18 cellular contexts compared by ENCODE assay signal in genomic region chr21:46081862-46082637, GRCh38. TPM values are rescaled to one million over a fixed set of nuclear protein-coding genes. Genes with fewer than 3 reads are reported as not detected.
DNase-seq lines count a peak whose midpoint lies in the region; ATAC-seq and TF ChIP-seq lines count a peak whose summit lies in the region.
"Had no signal": no experiment of that assay in that cellular context is flagged by ENCODE, and none has a peak within 500 bp of the region (broad histone marks: within the 10 kb centered on the region; RNA-seq: fewer than 3 reads in every experiment).

No MANE protein-coding gene starts in this region.

- H3K27ac ChIP-seq in suprapubic skin (peak overlapping the region; percentile 15), A673 (ENCODE audit: low read depth, low read length, poor library complexity, severe bottlenecking) (no peak overlapping the region)
- H3K27ac ChIP-seq: adrenal gland, psoas muscle had no signal

- H3K9me3 Mint-ChIP-seq in activated naive CD4-positive, alpha-beta T cell treated with anti-CD3 and anti-CD28 coated beads, Interleukin-2, amount 10 ng/mL, durations not matched to agents 7 days and 5 days: peaks cover 4% of the 10 kb centered on the region
- H3K9me3 Mint-ChIP-seq in nephron: peaks cover 7% of the 10 kb centered on the region

- H3K27me3 Mint-ChIP-seq in activated naive CD4-positive, alpha-beta T cell treated with anti-CD3 and anti-CD28 coated beads, Interleukin-2, amount 10 ng/mL, durations not matched to agents 7 days and 5 days: no peaks in the 10 kb centered on the region
- peaks cover 6% of the 10 kb centered on the region for H3K27me3 Mint-ChIP-seq in nephron (ENCODE audit: low read depth)
- H3K27me3 Mint-ChIP-seq: B cell had no signal

- peaks cover 3% of the 10 kb centered on the region for H3K36me3 Mint-ChIP-seq in activated naive CD4-positive, alpha-beta T cell treated with anti-CD3 and anti-CD28 coated beads, Interleukin-2, amount 10 ng/mL, durations not matched to agents 7 days and 5 days
- H3K36me3 Mint-ChIP-seq in nephron (ENCODE audit: low read depth): peaks cover 4% of the 10 kb centered on the region
- H3K36me3 Mint-ChIP-seq: naive thymus-derived CD4-positive, alpha-beta T cell had no signal

- TF ChIP-seq CTCF in nephron (IDR thresholded peaks at IDR 0.05; ENCODE audit: unreplicated experiment in 3 of 3) (no peak), suprapubic skin (IDR thresholded peaks at IDR 0.05) (no peak), A673 (conservative IDR thresholded peaks at IDR 0.05; ENCODE audit: low read depth, low read length) (no peak)

- H3K4me3 ChIP-seq in suprapubic skin: no peak overlapping the region
- H3K4me3 ChIP-seq in A673 (ENCODE audit: low read depth, low read length, poor library complexity, severe bottlenecking): no peak overlapping the region
- H3K4me3 ChIP-seq: adrenal gland, psoas muscle had no signal

- H3K9me3 ChIP-seq in suprapubic skin (no peaks in the 10 kb centered on the region), A673 (ENCODE audit: low read depth, low read length, poor library complexity, severe bottlenecking) (no peaks in the 10 kb centered on the region)
- H3K9me3 ChIP-seq: adrenal gland, psoas muscle had no signal

- H3K36me3 ChIP-seq in suprapubic skin: no peaks in the 10 kb centered on the region
- no peaks in the 10 kb centered on the region for H3K36me3 ChIP-seq in A673 (ENCODE audit: insufficient read depth, low read length, poor library complexity, severe bottlenecking)
- H3K36me3 ChIP-seq: adrenal gland had no signal

- no peak for ATAC-seq in HG03095 (IDR thresholded peaks at IDR 0.05; ENCODE audit: unreplicated experiment)
- ATAC-seq: naive thymus-derived CD4-positive, alpha-beta T cell had no signal

- no TSS peak for BruUV-seq in A673 (replicated peaks; lab: Mats Ljungman, UMichigan)

- POLR2A ChIA-PET in A673 (lab: Charles Lee; ENCODE audit: low non-redundant PET): no interaction called here

- 50% methylated on average over 2 of the region's 35 CpGs for WGBS in suprapubic skin

- H3K4me1 ChIP-seq in suprapubic skin (peaks cover 67% of the 10 kb centered on the region), A673 (ENCODE audit: insufficient read depth, low read length, poor library complexity, severe bottlenecking) (peaks cover 6% of the 10 kb centered on the region)
- H3K4me1 ChIP-seq: adrenal gland, psoas muscle had no signal

- H3K27ac Mint-ChIP-seq in activated naive CD4-positive, alpha-beta T cell treated with anti-CD3 and anti-CD28 coated beads, Interleukin-2, amount 10 ng/mL, durations not matched to agents 7 days and 5 days: no peak overlapping the region
- peak overlapping the region; percentile 46 to 74 (median 62) for H3K27ac Mint-ChIP-seq in nephron
- H3K27ac Mint-ChIP-seq: B cell; immature natural killer cell; naive thymus-derived CD4-positive, alpha-beta T cell had no signal

- no peak for TF ChIP-seq POLR2A in suprapubic skin (IDR thresholded peaks at IDR 0.05)

- H3K4me1 Mint-ChIP-seq in activated naive CD4-positive, alpha-beta T cell treated with anti-CD3 and anti-CD28 coated beads, Interleukin-2, amount 10 ng/mL, durations not matched to agents 7 days and 5 days: no peaks in the 10 kb centered on the region
- peaks cover 28% of the 10 kb centered on the region for H3K4me1 Mint-ChIP-seq in nephron
- H3K4me1 Mint-ChIP-seq: B cell; immature natural killer cell; naive thymus-derived CD4-positive, alpha-beta T cell had no signal

- intact Hi-C loops in A673 (cut with micrococcal nuclease; ENCODE audit: unreplicated experiment): no loop called here

- CTCF ChIA-PET in activated naive CD4-positive, alpha-beta T cell treated with anti-CD3 and anti-CD28 coated beads, Interleukin-2, amount 10 ng/mL, durations not matched to agents 7 days and 5 days (lab: Charles Lee): no interaction called here
- CTCF ChIA-PET in A673 (lab: Charles Lee): no interaction called here

- peak; percentile 15 for DNase-seq in activated naive CD4-positive, alpha-beta T cell treated with anti-CD3 and anti-CD28 coated beads, Interleukin-2, amount 10 ng/mL, durations not matched to agents 7 days and 5 days
- DNase-seq in activated naive CD4-positive, alpha-beta T cell (lab: John Stamatoyannopoulos, UW): no peak
- DNase-seq in ecto neural progenitor cell (ENCODE audit: low spot score) (peak; percentile 45), suprapubic skin (ENCODE audit: low spot score in 2 of 2) (no peak), occipital lobe (lab: John Stamatoyannopoulos, UW) (no peak), A673 (ENCODE audit: low spot score) (no peak)
- DNase-seq: activated CD4-positive, alpha-beta T cell treated with anti-CD3 and anti-CD28 coated beads for 1 hour; activated effector memory CD4-positive, alpha-beta T cell treated with anti-CD3 and anti-CD28 coated beads, Interleukin-2, amount 50 U/mL, for 16 hours; HFFc6; immature natural killer cell; naive thymus-derived CD4-positive, alpha-beta T cell; NCI-H1436 treated with DMSO at 0.1 percent for 48 hours; NCI-H526 treated with DMSO at 0.1 percent for 48 hours had no signal

- peaks cover 12% of the 10 kb centered on the region for H3K27me3 ChIP-seq in suprapubic skin
- H3K27me3 ChIP-seq in A673 (replicated peaks; ENCODE audit: insufficient read depth, low read depth, low read length, poor library complexity): no peaks in the 10 kb centered on the region
- H3K27me3 ChIP-seq: adrenal gland had no signal

- H3K4me3 Mint-ChIP-seq in activated naive CD4-positive, alpha-beta T cell treated with anti-CD3 and anti-CD28 coated beads, Interleukin-2, amount 10 ng/mL, durations not matched to agents 7 days and 5 days: no peak overlapping the region
- H3K4me3 Mint-ChIP-seq in nephron: no peak overlapping the region
- H3K4me3 Mint-ChIP-seq: B cell; HFFc6; immature natural killer cell; naive thymus-derived CD4-positive, alpha-beta T cell had no signal

- TF ChIP-seq EP300 in suprapubic skin (IDR thresholded peaks at IDR 0.05): no peak

RNA-seq across cellular contexts. Expression of gene COL6A2, which starts 15.9 kb away (rescaled TPM):
- total RNA-seq in suprapubic skin (100 to 1,000 TPM in 3 of 4 donors, 10 to 100 TPM in 1; 88.9 to 150 (median 126) TPM), occipital lobe (37.1 TPM), A673 (2021) (15.0 and 29.0 TPM in 2 replicates)

Comparison
In these comparisons a context has a peak if more than half of its experiments do, and no peak if none do; other contexts are left out.
1. DNase-seq: peak in activated naive CD4-positive, alpha-beta T cell treated with anti-CD3 and anti-CD28 coated beads, Interleukin-2, amount 10 ng/mL, durations not matched to agents 7 days and 5 days (single experiment) and ecto neural progenitor cell (single experiment); none in activated naive CD4-positive, alpha-beta T cell (0 of 4), suprapubic skin (0 of 2), occipital lobe (single experiment) and A673 (single experiment).